In genomic region chr6:111712398-111712797, GRCh38 we compare ENCODE assay signal across 10 cellular contexts.
A peak's percentile ranks its signal among the peaks of the same experiment; 100 is the strongest.
DNase-seq lines count a peak whose midpoint lies in the region; ATAC-seq, FAIRE-seq and TF ChIP-seq lines count a peak whose summit lies in the region.
"Had no signal": no experiment of that assay in that cellular context is flagged by ENCODE, and none has a peak within 500 bp of the region (broad histone marks: within the 10 kb centered on the region; RNA-seq: fewer than 3 reads in every experiment).

No MANE protein-coding gene starts in this region.

- H3K27ac Mint-ChIP-seq in CD4-positive, CD25-positive, alpha-beta regulatory T cell, result peak overlapping the region; percentile 70 to 93 (median 91)
- peak overlapping the region; percentile 70 for H3K27ac Mint-ChIP-seq in endothelial cell (ENCODE audit: unreplicated experiment)
- H3K27ac Mint-ChIP-seq in nephron, result peak overlapping the region; percentile 57 to 90 (median 73)

- peak in 1 of 3 donors; percentile 26 for DNase-seq in CD4-positive, CD25-positive, alpha-beta regulatory T cell
- DNase-seq in T follicular helper cell (ENCODE audit: low read depth) (peak; percentile 49), endothelial cell (ENCODE audit: low spot score) (no peak), D721Med (ENCODE audit: insufficient read length, low spot score) (no peak), GM10266 (ENCODE audit: extremely low spot score) (no peak)
- DNase-seq: NCI-H2081 treated with DMSO at 0.1 percent for 48 hours, T1000 had no signal

- FAIRE-seq in D721Med (lab: Jason Lieb, UNC), result no peak

- peaks cover 64% of the 10 kb centered on the region for H3K36me3 ChIP-seq in CD4-positive, CD25-positive, alpha-beta regulatory T cell (ENCODE audit: control insufficient read depth, insufficient read depth, low read length)

- no peaks in the 10 kb centered on the region for H3K9me3 ChIP-seq in CD4-positive, CD25-positive, alpha-beta regulatory T cell (ENCODE audit: control insufficient read depth in 2 of 2, low read length in 2 of 2)

- ATAC-seq in CD4-positive, CD25-positive, alpha-beta regulatory T cell (ENCODE audit: low read depth in 2 of 2), result no peak
- ATAC-seq in GM18873 (IDR thresholded peaks at IDR 0.05; ENCODE audit: low FRiP score, unreplicated experiment), result no peak
- ATAC-seq in GM19463 (IDR thresholded peaks at IDR 0.05; ENCODE audit: unreplicated experiment), result no peak

- no peak for TF ChIP-seq CTCF in endothelial cell (IDR thresholded peaks at IDR 0.05; ENCODE audit: unreplicated experiment)
- no peak for TF ChIP-seq CTCF in nephron (IDR thresholded peaks at IDR 0.05; ENCODE audit: unreplicated experiment in 3 of 3)
- no peak for TF ChIP-seq CTCF in D721Med (IDR thresholded peaks at IDR 0.05; ENCODE audit: insufficient read depth, missing control alignments)
- TF ChIP-seq CTCF in GM10266 (IDR thresholded peaks at IDR 0.05; ENCODE audit: control insufficient read depth, insufficient read depth, low read depth, missing control alignments), result no peak

- H3K4me3 Mint-ChIP-seq in CD4-positive, CD25-positive, alpha-beta regulatory T cell, result peak overlapping the region in 2 of 4 donors; percentile 7 to 73
- peak overlapping the region; percentile 59 for H3K4me3 Mint-ChIP-seq in endothelial cell (ENCODE audit: unreplicated experiment)
- peak overlapping the region in 2 of 3 experiments; percentile 14 to 33 for H3K4me3 Mint-ChIP-seq in nephron

- no peaks in the 10 kb centered on the region for H3K27me3 Mint-ChIP-seq in CD4-positive, CD25-positive, alpha-beta regulatory T cell
- H3K27me3 Mint-ChIP-seq in endothelial cell (ENCODE audit: unreplicated experiment), result peaks cover 10% of the 10 kb centered on the region
- no peaks in the 10 kb centered on the region for H3K27me3 Mint-ChIP-seq in nephron (ENCODE audit: low read depth)

- H3K27ac ChIP-seq in CD4-positive, CD25-positive, alpha-beta regulatory T cell (ENCODE audit: insufficient read depth, low read length, poor library complexity, severe bottlenecking), result peak overlapping the region; percentile 70

- no peak overlapping the region for H3K4me3 ChIP-seq in CD4-positive, CD25-positive, alpha-beta regulatory T cell (ENCODE audit: low read depth, low read length)

- H3K9me3 Mint-ChIP-seq in CD4-positive, CD25-positive, alpha-beta regulatory T cell, result no peaks in the 10 kb centered on the region
- H3K9me3 Mint-ChIP-seq in endothelial cell (ENCODE audit: unreplicated experiment) (no peaks in the 10 kb centered on the region), nephron (no peaks in the 10 kb centered on the region)

- H3K4me1 ChIP-seq in CD4-positive, CD25-positive, alpha-beta regulatory T cell (ENCODE audit: control insufficient read depth, insufficient read depth, low read length, poor library complexity, severe bottlenecking), result peaks cover 60% of the 10 kb centered on the region

- peaks cover 29 to 76% (median 54%) of the 10 kb centered on the region in 4 donors for H3K4me1 Mint-ChIP-seq in CD4-positive, CD25-positive, alpha-beta regulatory T cell
- H3K4me1 Mint-ChIP-seq in endothelial cell (ENCODE audit: unreplicated experiment) (peaks cover 38% of the 10 kb centered on the region), nephron (peaks cover 56% of the 10 kb centered on the region)

- H3K36me3 Mint-ChIP-seq in CD4-positive, CD25-positive, alpha-beta regulatory T cell, result peaks cover 50% of the 10 kb centered on the region
- H3K36me3 Mint-ChIP-seq in endothelial cell (ENCODE audit: low read depth, unreplicated experiment) (peaks cover 56% of the 10 kb centered on the region), nephron (ENCODE audit: low read depth) (peaks cover 20% of the 10 kb centered on the region)

- H3K27me3 ChIP-seq in CD4-positive, CD25-positive, alpha-beta regulatory T cell (ENCODE audit: control insufficient read depth, insufficient read depth, low read length), result no peaks in the 10 kb centered on the region
